ENCODE assay signal across 29 cellular contexts in the genomic region with DNA sequence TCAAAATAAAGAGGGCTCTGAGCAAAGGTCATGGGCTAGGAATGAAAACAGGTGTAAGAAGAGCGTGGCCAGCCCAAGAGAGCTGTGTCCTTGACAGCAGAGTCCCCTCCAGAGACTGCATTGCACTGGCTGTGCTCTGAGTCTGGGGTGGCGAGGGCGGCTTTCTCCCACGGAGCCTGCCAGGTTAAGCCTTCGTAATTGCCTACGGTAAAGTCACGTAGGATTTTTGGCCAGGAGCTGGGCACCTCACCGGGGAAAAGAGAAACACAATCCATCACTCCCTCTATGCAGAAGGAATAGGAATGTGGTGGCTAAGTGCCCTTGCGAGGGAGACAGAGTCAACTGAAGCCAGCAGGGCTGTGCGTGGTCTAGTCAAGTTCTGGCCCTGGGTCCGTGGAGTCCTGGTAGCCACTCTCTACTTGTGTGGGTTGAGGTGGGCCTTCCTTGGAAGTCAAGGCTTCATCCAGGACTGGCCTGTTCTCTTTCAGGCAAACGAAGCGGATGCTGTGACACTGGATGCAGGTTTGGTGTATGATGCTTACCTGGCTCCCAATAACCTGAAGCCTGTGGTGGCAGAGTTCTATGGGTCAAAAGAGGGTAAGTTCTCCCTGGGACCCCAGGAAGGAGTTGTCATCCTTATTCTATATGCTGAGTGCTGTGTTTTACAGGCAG. TPM values are rescaled to one million over a fixed set of nuclear protein-coding genes. Genes with fewer than 3 reads are reported as not detected.
"Had no signal": no experiment of that assay in that cellular context is flagged by ENCODE, and none has a peak within 500 bp of the region (broad histone marks: within the 10 kb centered on the region; RNA-seq: fewer than 3 reads in every experiment).

No MANE protein-coding gene starts in this region.

- H3K4me3 ChIP-seq: adrenal gland, ascending aorta, breast epithelium, cardiac muscle cell, esophagus squamous epithelium, gastroesophageal sphincter had no signal

- H3K9me3 ChIP-seq: adrenal gland, ascending aorta, breast epithelium, esophagus squamous epithelium, gastroesophageal sphincter had no signal

- H3K4me1 ChIP-seq: adrenal gland, ascending aorta, breast epithelium, gastroesophageal sphincter had no signal

- ATAC-seq: activated CD8-positive, alpha-beta T cell treated with anti-CD3 and anti-CD28 coated beads for 36 hours; activated naive CD8-positive, alpha-beta T cell treated with anti-CD3 and anti-CD28 coated beads, Interleukin-2, amount 50 U/mL, for 24 hours; activated T-cell treated with anti-CD3 and anti-CD28 coated beads, Interleukin-2, amount 50 U/mL, for 4 hours; activated T-helper 17 cell treated with anti-CD3 and anti-CD28 coated beads, Interleukin-2, amount 50 U/mL, for 72 hours; effector memory CD8-positive, alpha-beta T cell; gastroesophageal sphincter; WTC11 had no signal

- H3K27me3 ChIP-seq: adrenal gland, ascending aorta, breast epithelium, cardiac muscle cell, esophagus squamous epithelium, gastroesophageal sphincter had no signal

- H3K36me3 ChIP-seq: adrenal gland, ascending aorta, breast epithelium, cardiac muscle cell, esophagus squamous epithelium, gastroesophageal sphincter had no signal

- H3K27ac ChIP-seq: adrenal gland, ascending aorta, cardiac muscle cell, gastroesophageal sphincter, VCaP had no signal

- FAIRE-seq: colon had no signal

- DNase-seq: activated CD4-positive, alpha-beta T cell treated with anti-CD3 and anti-CD28 coated beads for 48 hours; activated CD4-positive, alpha-beta T cell treated with anti-CD3 and anti-CD28 coated beads, Interleukin-2, amount 50 U/mL, for 1 hour; activated CD4-positive, alpha-beta T cell treated with anti-CD3 and anti-CD28 coated beads, Interleukin-2, amount 50 U/mL, for 48 hours; activated CD8-positive, alpha-beta memory T cell treated with anti-CD3 and anti-CD28 coated beads for 24 hours; activated CD8-positive, alpha-beta T cell treated with anti-CD3 and anti-CD28 coated beads for 36 hours; activated effector memory CD4-positive, alpha-beta T cell treated with Interleukin-2 at 50 U/mL for 16 hours; activated gamma-delta T cell treated with Interleukin-2 at 50 U/mL for 16 hours; activated naive CD4-positive, alpha-beta T cell treated with anti-CD3 and anti-CD28 coated beads, Interleukin-2, amount 50 U/mL, for 16 hours; activated naive CD4-positive, alpha-beta T cell treated with Interleukin-2 at 50 U/mL for 16 hours; activated naive CD8-positive, alpha-beta T cell treated with anti-CD3 and anti-CD28 coated beads, Interleukin-2, amount 50 U/mL, for 24 hours; activated T-cell treated with anti-CD3 and anti-CD28 coated beads, Interleukin-2, amount 50 U/mL, for 4 hours; adrenal gland; amygdala; cortex of kidney; dermis blood vessel endothelial cell; effector CD4-positive, alpha-beta T cell; effector memory CD8-positive, alpha-beta T cell; esophagus squamous epithelium; foreskin melanocyte; T-helper 2 cell had no signal

RNA-seq across cellular contexts. Expression of gene TF, which starts 7.0 kb away (rescaled TPM):
- total RNA-seq: fibroblast of villous mesenchyme had no signal
